In the genomic region with DNA sequence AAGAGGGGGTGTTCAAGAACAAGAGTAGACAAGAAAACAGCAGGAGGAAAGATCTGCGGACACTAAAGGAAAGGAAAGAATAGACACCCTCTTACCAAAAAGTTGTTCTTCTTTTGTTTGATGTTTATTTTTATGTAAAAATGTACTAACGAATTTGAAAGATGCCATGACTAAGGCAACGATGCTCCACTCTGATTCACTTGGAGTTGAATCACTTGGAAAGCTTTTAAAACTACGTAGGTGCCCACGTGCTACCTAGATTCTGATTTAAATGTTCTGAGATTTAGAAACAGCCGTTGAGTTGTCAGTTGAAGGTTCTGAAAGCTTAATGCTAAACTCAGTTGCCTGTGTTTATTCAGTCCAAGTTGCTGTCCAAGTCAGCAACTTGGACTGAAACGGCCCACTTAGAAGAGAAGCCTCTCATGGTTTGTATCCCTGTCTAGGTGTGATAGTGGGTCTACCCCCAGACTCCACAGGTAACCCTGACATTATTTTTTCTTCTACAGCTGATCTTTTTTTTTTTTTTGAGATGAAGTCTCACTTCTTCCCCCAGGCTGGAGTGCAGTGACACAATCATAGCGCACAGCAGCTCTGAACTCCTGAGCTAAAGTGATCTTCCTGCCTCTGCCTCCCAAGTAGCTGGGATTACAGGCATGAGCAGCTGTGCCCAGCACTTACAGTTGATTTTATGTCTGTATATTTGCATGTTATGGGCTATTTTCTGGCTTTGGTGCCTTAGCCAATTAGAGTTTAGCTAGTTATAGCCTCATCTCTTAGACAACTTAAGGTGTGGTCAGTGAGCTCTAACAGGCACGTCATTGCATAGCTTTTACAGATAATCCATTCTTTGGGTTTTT, we compare ENCODE assay signal across 8 cellular contexts. TPM values are rescaled to one million over a fixed set of nuclear protein-coding genes. Genes with fewer than 3 reads are reported as not detected.
DNase-seq lines count a peak whose midpoint lies in the region; ATAC-seq, FAIRE-seq and TF ChIP-seq lines count a peak whose summit lies in the region.

No MANE protein-coding gene starts in this region.

- H3K36me3 Mint-ChIP-seq in stimulated activated effector memory CD8-positive, alpha-beta T cell treated with anti-CD3 and anti-CD28 coated beads, Interleukin-12 subunit alpha, Interleukin-12 subunit beta, amount 100 ng/mL, for 72 hours = peaks cover 14% of the 10 kb centered on the region

- peak overlapping the region; percentile 94 for H3K4me3 Mint-ChIP-seq in stimulated activated effector memory CD8-positive, alpha-beta T cell treated with anti-CD3 and anti-CD28 coated beads, Interleukin-12 subunit alpha, Interleukin-12 subunit beta, amount 100 ng/mL, for 72 hours

- peak overlapping the region; percentile 94 for H3K27ac ChIP-seq in K562 (ENCODE audit: extremely low read depth, low read depth, low read length)

- TF ChIP-seq CTCF in K562 (IDR thresholded peaks at IDR 0.05 in 2 of 3, conservative IDR thresholded peaks at IDR 0.05 in 1 of 3; ENCODE audit: insufficient read depth in 2 of 3, low read depth in 1 of 3, low read length in 3 of 3) = no peak

- no peaks in the 10 kb centered on the region for H3K9me3 Mint-ChIP-seq in stimulated activated effector memory CD8-positive, alpha-beta T cell treated with anti-CD3 and anti-CD28 coated beads, Interleukin-12 subunit alpha, Interleukin-12 subunit beta, amount 100 ng/mL, for 72 hours

- CTCF ChIA-PET in K562 (lab: Yijun Ruan, JAX; ENCODE audit: low intra/inter-chr PET ratio) = no interaction called here

- H3K4me2 ChIP-seq in K562 (ENCODE audit: insufficient read depth, low read length) = peak overlapping the region; percentile 98

- H3K9ac ChIP-seq in K562 (ENCODE audit: insufficient read depth in 1 of 2, low read depth in 2 of 2, low read length in 2 of 2) = peak overlapping the region in 1 of 2 experiments; percentile 87; a peak in 3 of 4 replicates

- in situ Hi-C loops in K562 (cut with MboI) = no loop called here

- H3K36me3 ChIP-seq in K562 (ENCODE audit: control insufficient read depth, insufficient read depth, low read length) = peaks cover 2% of the 10 kb centered on the region; the same call in 1 of the 3 replicates

- H3K9me3 ChIP-seq in K562 (replicated peaks; ENCODE audit: control insufficient read depth, insufficient read depth, low read depth, low read length) = no peaks in the 10 kb centered on the region

- POLR2A ChIA-PET in K562 (lab: Yijun Ruan, JAX) = interaction anchor here (0.7 to 4.6 kb wide), 10 partner anchors 9 to 117 kb away, joined by 3 to 31 read pairs (median 6); partner anchors contain the start of gene METTL13

- H3K27me3 ChIP-seq in K562 (ENCODE audit: control insufficient read depth in 2 of 2, insufficient read depth in 2 of 2, low read length in 2 of 2) = no peaks in the 10 kb centered on the region

- DNase-seq in GM03348 (ENCODE audit: low spot score) (peak; percentile 52), NCI-H526 treated with DMSO at 0.1 percent for 48 hours (lab: John Stamatoyannopoulos, UW) (peak; percentile 98), K562 (ENCODE audit: extremely low read depth in 1 of 4, low spot score in 3 of 4) (peak in 1 of 4 experiments; percentile 54), islet precursor cell (peak; percentile 55)
- DNase-seq in stimulated activated effector memory CD8-positive, alpha-beta T cell treated with anti-CD3 and anti-CD28 coated beads, Interleukin-12 subunit alpha, Interleukin-12 subunit beta, amount 100 ng/mL, for 72 hours (ENCODE audit: low spot score in 2 of 2) = no peak

- TF ChIP-seq POLR2A in K562 (conservative IDR thresholded peaks at IDR 0.05) = no peak

- peak overlapping the region; percentile 99 for H3K27ac Mint-ChIP-seq in stimulated activated effector memory CD8-positive, alpha-beta T cell treated with anti-CD3 and anti-CD28 coated beads, Interleukin-12 subunit alpha, Interleukin-12 subunit beta, amount 100 ng/mL, for 72 hours

- BruUV-seq in K562 (replicated peaks; lab: Mats Ljungman, UMichigan) = no TSS peak

- no peaks in the 10 kb centered on the region for H4K20me1 ChIP-seq in K562 (replicated peaks; ENCODE audit: control insufficient read depth, insufficient read depth, low read length)

- peak; percentile 57 for FAIRE-seq in K562 (lab: Jason Lieb, UNC)

- WGBS in K562 (ENCODE audit: insufficient coverage, low coverage, missing lambda C conversion rate) = 5% methylated on average over 9 of the region's 9 CpGs

- H3K4me1 ChIP-seq in K562 (replicated peaks in 1 of 2; ENCODE audit: control insufficient read depth in 2 of 2, insufficient read depth in 2 of 2, low read length in 2 of 2) = peaks cover 12 to 27% of the 10 kb centered on the region in 2 experiments; a peak in 4 of 5 replicates

- TF ChIP-seq RAD21 in K562 (CRISPR knock-in tag; conservative IDR thresholded peaks at IDR 0.05 in 1 of 2, IDR thresholded peaks at IDR 0.05 in 1 of 2) = no peak

- intact Hi-C loops in K562 (cut with micrococcal nuclease) = loop anchor here (2.0 to 10.0 kb wide), 2 partner anchors 20 to 258 kb away; partner anchors contain the start of gene PRRC2C

- peak overlapping the region; percentile 92 for H3K4me3 ChIP-seq in K562

- ATAC-seq in K562 (peak; percentile 42), HG03135 (IDR thresholded peaks at IDR 0.05; ENCODE audit: unreplicated experiment) (no peak), HG02970 (IDR thresholded peaks at IDR 0.05; ENCODE audit: low FRiP score, unreplicated experiment) (no peak), GM21786 (IDR thresholded peaks at IDR 0.05; ENCODE audit: unreplicated experiment) (no peak)
- ATAC-seq in stimulated activated effector memory CD8-positive, alpha-beta T cell treated with anti-CD3 and anti-CD28 coated beads, Interleukin-12 subunit alpha, Interleukin-12 subunit beta, amount 100 ng/mL, for 72 hours = no peak

- peaks cover 41% of the 10 kb centered on the region for H3K79me2 ChIP-seq in K562 (ENCODE audit: control insufficient read depth, insufficient read depth, low read length)

- H2AFZ ChIP-seq in K562 (ENCODE audit: low read depth, low read length) = peak overlapping the region; percentile 99

- H3K4me1 Mint-ChIP-seq in stimulated activated effector memory CD8-positive, alpha-beta T cell treated with anti-CD3 and anti-CD28 coated beads, Interleukin-12 subunit alpha, Interleukin-12 subunit beta, amount 100 ng/mL, for 72 hours = peaks cover 40% of the 10 kb centered on the region

- no peaks in the 10 kb centered on the region for H3K9me1 ChIP-seq in K562 (ENCODE audit: control insufficient read depth, insufficient read depth, low read length)

- no peak for TF ChIP-seq EP300 in K562 (IDR thresholded peaks at IDR 0.05; ENCODE audit: low read length)

RNA-seq across cellular contexts. Expression of gene VAMP4, which starts 1.4 kb away (rescaled TPM):
- total RNA-seq in K562 (2011; cell fraction: chromatin; rRNA removed; ENCODE audit: low replicate concordance) = 3.1 and 14.9 TPM in 2 replicates
- 2.2 and 2.4 TPM in 2 replicates for total RNA-seq in K562 (2011; cell fraction: nucleolus; rRNA removed)
- total RNA-seq in K562 (2011; cell fraction: nucleoplasm; rRNA removed) = 6.6 and 16.6 TPM in 2 replicates
- total RNA-seq in K562 (2014; rRNA removed) = 5.1 and 6.5 TPM in 2 replicates
- total RNA-seq in K562 (2014; rRNA removed; fragmentation: Illumina TruSeq; extraction: Trizol) = 12.3 and 14.7 TPM in 2 replicates
- 10.0 and 11.1 TPM in 2 replicates for total RNA-seq in K562 (2015; rRNA removed; fragmentation: Illumina TruSeq; extraction: Trizol)
- total RNA-seq in K562 (2021) = 12.3 and 13.7 TPM in 2 replicates
- polyA plus RNA-seq in K562 (2011; rRNA removed) = 12.5 and 21.4 TPM in 2 replicates
- 2.5 and 4.6 TPM in 2 replicates for polyA plus RNA-seq in K562 (2011; cell fraction: cytosol; rRNA removed)
- 10.3 and 12.6 TPM in 2 replicates for polyA plus RNA-seq in K562 (2011; cell fraction: nucleus; rRNA removed)
- 12.7 and 15.1 TPM in 2 replicates for polyA plus RNA-seq in K562 (2012)
- polyA plus RNA-seq in K562 (2014; fragmentation: Illumina TruSeq; extraction: Trizol) = 12.4 and 14.0 TPM in 2 replicates
- 1 to 10 TPM; 3.3 to 4.1 TPM for polyA plus RNA-seq in K562 (2014; fragmentation: Nextera tagmentation; extraction: Ambion mirVana)
- 11.4 and 11.9 TPM in 2 replicates for polyA plus RNA-seq in K562 (2014; rRNA removed)
- 11.1 and 11.3 TPM in 2 replicates for polyA minus RNA-seq in K562 (2011; rRNA and poly(A)+ RNA removed)
- 7.7 and 8.4 TPM in 2 replicates for polyA minus RNA-seq in K562 (2011; cell fraction: cytosol; rRNA and poly(A)+ RNA removed)
- polyA minus RNA-seq in K562 (2011; cell fraction: nucleus; rRNA and poly(A)+ RNA removed) = 4.6 and 7.4 TPM in 2 replicates

RNA-seq across cellular contexts. Expression of gene METTL13, which starts 38.2 kb away (rescaled TPM):
- 47.4 and 58.7 TPM in 2 replicates for total RNA-seq in K562 (2011; cell fraction: chromatin; rRNA removed; ENCODE audit: low replicate concordance)
- total RNA-seq in K562 (2011; cell fraction: nucleolus; rRNA removed) = 46.6 and 59.0 TPM in 2 replicates
- 42.7 and 43.7 TPM in 2 replicates for total RNA-seq in K562 (2011; cell fraction: nucleoplasm; rRNA removed)
- 49.3 and 65.1 TPM in 2 replicates for total RNA-seq in K562 (2014; rRNA removed)
- 46.2 and 51.9 TPM in 2 replicates for total RNA-seq in K562 (2014; rRNA removed; fragmentation: Illumina TruSeq; extraction: Trizol)
- 50.5 and 54.9 TPM in 2 replicates for total RNA-seq in K562 (2015; rRNA removed; fragmentation: Illumina TruSeq; extraction: Trizol)
- total RNA-seq in K562 (2021) = 54.9 and 62.0 TPM in 2 replicates
- 53.5 and 70.9 TPM in 2 replicates for polyA plus RNA-seq in K562 (2011; rRNA removed)
- 49.3 and 54.9 TPM in 2 replicates for polyA plus RNA-seq in K562 (2011; cell fraction: cytosol; rRNA removed)
- polyA plus RNA-seq in K562 (2011; cell fraction: nucleus; rRNA removed) = 39.0 and 45.5 TPM in 2 replicates
- polyA plus RNA-seq in K562 (2012) = 35.2 and 62.5 TPM in 2 replicates
- 61.3 and 78.9 TPM in 2 replicates for polyA plus RNA-seq in K562 (2014; fragmentation: Illumina TruSeq; extraction: Trizol)
- polyA plus RNA-seq in K562 (2014; fragmentation: Nextera tagmentation; extraction: Ambion mirVana) = 10 to 100 TPM; 18.9 to 23.4 TPM
- 55.2 and 59.7 TPM in 2 replicates for polyA plus RNA-seq in K562 (2014; rRNA removed)
- polyA minus RNA-seq in K562 (2011; rRNA and poly(A)+ RNA removed) = 75.6 and 111 TPM in 2 replicates
- polyA minus RNA-seq in K562 (2011; cell fraction: cytosol; rRNA and poly(A)+ RNA removed) = 36.8 and 46.1 TPM in 2 replicates
- 26.3 and 31.2 TPM in 2 replicates for polyA minus RNA-seq in K562 (2011; cell fraction: nucleus; rRNA and poly(A)+ RNA removed)

Comparison
In these comparisons a context has a peak if more than half of its experiments do, and no peak if none do; other contexts are left out.
1. DNase-seq: peak in GM03348 (single experiment), NCI-H526 treated with DMSO at 0.1 percent for 48 hours (single experiment) and islet precursor cell (single experiment); none in stimulated activated effector memory CD8-positive, alpha-beta T cell treated with anti-CD3 and anti-CD28 coated beads, Interleukin-12 subunit alpha, Interleukin-12 subunit beta, amount 100 ng/mL, for 72 hours (0 of 2).